ENCODE assay signal across 8 cellular contexts in the genomic region with DNA sequence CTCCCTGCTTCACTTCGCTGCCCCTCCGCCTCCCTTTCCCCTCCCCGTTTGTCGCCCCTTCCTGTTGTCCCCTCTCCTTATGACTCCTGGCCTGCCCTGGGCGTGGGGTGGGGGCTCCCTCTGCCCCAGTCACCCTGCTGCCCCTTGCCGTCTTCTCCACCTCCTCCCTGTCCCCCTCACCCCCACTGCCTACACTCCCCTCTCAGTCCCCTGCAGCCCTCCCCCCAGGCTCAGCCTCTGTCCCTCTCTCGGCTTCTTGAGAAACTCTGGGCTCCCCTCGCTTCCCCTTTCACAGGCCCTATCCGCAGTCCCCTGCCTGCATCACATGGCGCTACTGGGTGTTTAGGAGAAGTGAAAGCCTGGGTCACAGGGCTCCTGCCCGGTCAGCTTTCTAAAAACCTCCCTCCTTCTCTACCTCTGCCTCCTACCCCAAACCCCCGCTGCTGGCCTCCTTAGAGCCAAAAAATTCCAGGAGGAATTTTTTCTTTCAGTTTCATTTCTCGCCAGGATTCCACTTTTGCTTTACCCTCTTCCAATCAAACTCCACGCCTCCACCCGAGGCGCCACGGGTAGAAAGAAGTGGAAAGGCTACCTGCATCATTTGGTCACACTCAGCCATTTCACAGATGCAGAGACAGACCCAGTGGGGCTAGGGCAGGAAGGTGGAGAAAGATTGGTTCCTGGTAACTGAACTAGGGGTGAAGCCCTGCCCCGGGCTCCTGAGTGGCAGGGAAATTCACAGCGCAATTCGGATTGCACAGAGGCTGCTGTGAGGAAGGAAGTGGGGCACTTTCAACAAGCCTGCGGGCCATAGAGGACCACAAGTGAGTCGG. TPM values are rescaled to one million over a fixed set of nuclear protein-coding genes. Genes with fewer than 3 reads are reported as not detected.
DNase-seq lines count a peak whose midpoint lies in the region; ATAC-seq and TF ChIP-seq lines count a peak whose summit lies in the region.

Gene SLC15A3 (minus strand): TSS at position 268 of the 833 bp plus-strand sequence. CDS start 625 bp downstream, outside the sequence.

- peak within 1 kb of the TSS; percentile 70 to 87 for H3K9ac ChIP-seq in colonic mucosa (ENCODE audit: low read depth in 2 of 2, low read length in 2 of 2)
- peak within 1 kb of the TSS; percentile 61 to 62 for H3K9ac ChIP-seq in stomach smooth muscle (ENCODE audit: low read length in 2 of 2)

- no peaks in the 10 kb centered on the region for H3K36me3 ChIP-seq in colonic mucosa
- no peaks in the 10 kb centered on the region for H3K36me3 ChIP-seq in stomach smooth muscle (ENCODE audit: control insufficient read depth in 2 of 2, insufficient read depth in 2 of 2, low read length in 2 of 2)

- 8 to 21% methylated on average over 22 of the region's 22 CpGs for WGBS in lower leg skin, 2 donors

- intact Hi-C loops in colonic mucosa (cut with DNase I) (no loop called here), lower leg skin (cut with DNase I; ENCODE audit: low total_unique reads) (no loop called here)

- H3K9me3 ChIP-seq in colonic mucosa (no peaks in the 10 kb centered on the region), stomach smooth muscle (ENCODE audit: control insufficient read depth in 2 of 2, low read length in 2 of 2) (no peaks in the 10 kb centered on the region)

- peak; percentile 77 for ATAC-seq in HG02981 (IDR thresholded peaks at IDR 0.05; ENCODE audit: unreplicated experiment)

- H3K4me1 ChIP-seq in colonic mucosa = no peaks in the 10 kb centered on the region
- peaks cover 24% of the 10 kb centered on the region for H3K4me1 ChIP-seq in stomach smooth muscle (ENCODE audit: control insufficient read depth, insufficient read depth, low read length)

- H3K4me3 ChIP-seq in colonic mucosa (peak within 1 kb of the TSS; percentile 36), lower leg skin (ENCODE audit: low read depth, poor library complexity, severe bottlenecking) (peak within 1 kb of the TSS; percentile 22), stomach smooth muscle (ENCODE audit: low read length in 2 of 2) (peak within 1 kb of the TSS; percentile 68 to 74)

- TF ChIP-seq CTCF in colonic mucosa (IDR thresholded peaks at IDR 0.05) (no peak), lower leg skin (IDR thresholded peaks at IDR 0.05) (no peak)

- TF ChIP-seq POLR2A in lower leg skin (IDR thresholded peaks at IDR 0.05) = no peak

- peak within 1 kb of the TSS; percentile 76 for H3K27ac ChIP-seq in colonic mucosa
- peak within 1 kb of the TSS; percentile 70 for H3K27ac ChIP-seq in stomach smooth muscle (ENCODE audit: low read length)

- H3K27me3 ChIP-seq in colonic mucosa (no peaks in the 10 kb centered on the region), stomach smooth muscle (ENCODE audit: control insufficient read depth in 1 of 2, insufficient read depth in 2 of 2, low read length in 2 of 2) (no peaks in the 10 kb centered on the region)

- DNase-seq in stimulated activated naive CD4-positive, alpha-beta T cell (lab: John Stamatoyannopoulos, UW) = peak; percentile 24 to 63 (median 36)
- no peak for DNase-seq in stimulated activated naive CD4-positive, alpha-beta T cell treated with Interleukin-2 at 50 U/mL for 16 hours (lab: John Stamatoyannopoulos, UW)
- DNase-seq in SIG-M5 treated with dmso at 0.1 percent for 504 hours (lab: John Stamatoyannopoulos, UW; ENCODE audit: unreplicated experiment) = peak; percentile 93
- peak; percentile 47 for DNase-seq in colonic mucosa
- peak; percentile 73 to 93 for DNase-seq in lower leg skin (ENCODE audit: low spot score in 2 of 2)
- no peak for DNase-seq in NCI-H1694 treated with DMSO at 0.1 percent for 48 hours (lab: John Stamatoyannopoulos, UW)

RNA-seq across cellular contexts. Expression of gene SLC15A3, which starts in this region (rescaled TPM):
- total RNA-seq in colonic mucosa = 10 to 100 TPM in 1 of 2 donors, 1 to 10 TPM in 1; 6.6 to 14.4 TPM
- 1 to 10 TPM; 4.4 to 7.4 (median 5.4) TPM for total RNA-seq in lower leg skin

Comparison
In these comparisons a context has a peak if more than half of its experiments do, and no peak if none do; other contexts are left out.
1. DNase-seq: peak in stimulated activated naive CD4-positive, alpha-beta T cell (6 of 6), SIG-M5 treated with dmso at 0.1 percent for 504 hours (single experiment), colonic mucosa (single experiment) and lower leg skin (2 of 2); none in stimulated activated naive CD4-positive, alpha-beta T cell treated with Interleukin-2 at 50 U/mL for 16 hours (single experiment) and NCI-H1694 treated with DMSO at 0.1 percent for 48 hours (single experiment).
2. Peak in every context shown above with its lines, with median percentiles within 50 percentile points of each other: H3K4me3 ChIP-seq.